Comparison of ENCODE assay signal across 9 cellular contexts in the genomic region with DNA sequence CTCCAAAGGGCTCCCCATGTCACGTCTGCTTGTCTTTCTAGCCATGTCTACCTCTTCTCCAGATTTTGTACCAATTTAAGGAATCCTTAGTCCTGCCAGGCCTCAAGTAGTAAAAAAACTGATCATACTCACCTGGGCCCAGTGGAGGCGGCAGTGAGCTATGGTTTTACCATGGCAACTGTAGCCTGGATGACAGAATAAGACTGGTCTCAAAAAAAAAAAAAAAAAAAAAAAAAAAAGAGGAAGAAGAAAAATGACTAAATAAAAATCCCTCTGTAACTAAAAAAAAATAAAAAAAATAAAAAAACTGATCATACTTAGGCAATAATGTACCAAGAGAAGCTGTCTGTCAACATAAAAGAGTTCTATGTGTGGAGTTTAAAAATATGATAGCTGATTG.
A peak's percentile ranks its signal among the peaks of the same experiment; 100 is the strongest.
DNase-seq lines count a peak whose midpoint lies in the region; ATAC-seq and TF ChIP-seq lines count a peak whose summit lies in the region.
"Had no signal": no experiment of that assay in that cellular context is flagged by ENCODE, and none has a peak within 500 bp of the region (broad histone marks: within the 10 kb centered on the region; RNA-seq: fewer than 3 reads in every experiment).

No MANE protein-coding gene starts in this region.

- H3K36me3 ChIP-seq in left lung: no peaks in the 10 kb centered on the region
- H3K36me3 ChIP-seq: adrenal gland had no signal

- TF ChIP-seq CTCF in left lung (IDR thresholded peaks at IDR 0.05): no peak

- H3K27me3 ChIP-seq in left lung: no peaks in the 10 kb centered on the region
- H3K27me3 ChIP-seq: adrenal gland had no signal

- no peaks in the 10 kb centered on the region for H3K9me3 ChIP-seq in left lung
- H3K9me3 ChIP-seq: adrenal gland had no signal

- no peaks in the 10 kb centered on the region for H3K4me1 ChIP-seq in left lung
- H3K4me1 ChIP-seq: adrenal gland had no signal

- no peak overlapping the region for H3K27ac ChIP-seq in left lung
- H3K27ac ChIP-seq: adrenal gland had no signal

- intact Hi-C loops in left lung (cut with DNase I) (no loop called here), Right ventricle myocardium inferior (cut with DNase I) (no loop called here)

- ATAC-seq in GM19043 (IDR thresholded peaks at IDR 0.05; ENCODE audit: low read depth, unreplicated experiment) (peak; percentile 96), HG03095 (IDR thresholded peaks at IDR 0.05; ENCODE audit: unreplicated experiment) (peak; percentile 97), left lung (peak; percentile 44), Right ventricle myocardium inferior (no peak)

- DNase-seq in D341Med (ENCODE audit: low spot score) (peak; percentile 10), RKO (ENCODE audit: low spot score) (peak; percentile 34), left lung (no peak), SHP77 (lab: John Stamatoyannopoulos, UW) (no peak), Right ventricle myocardium inferior (ENCODE audit: missing footprints) (no peak), NCI-H128 (lab: John Stamatoyannopoulos, UW; ENCODE audit: unreplicated experiment) (no peak)

- H3K4me3 ChIP-seq in left lung: no peak overlapping the region
- H3K4me3 ChIP-seq: adrenal gland had no signal

Comparison
In these comparisons a context has a peak if more than half of its experiments do, and no peak if none do; other contexts are left out.
1. DNase-seq: peak in D341Med (single experiment) and RKO (single experiment); none in left lung (0 of 2), SHP77 (0 of 2), Right ventricle myocardium inferior (single experiment) and NCI-H128 (single experiment).